8 cellular contexts compared by ENCODE assay signal in genomic region chr6:142387997-142388815, GRCh38.
DNase-seq lines count a peak whose midpoint lies in the region; ATAC-seq, FAIRE-seq and TF ChIP-seq lines count a peak whose summit lies in the region.

No MANE protein-coding gene starts in this region.

- DNase-seq in A549 (ENCODE audit: low read depth in 1 of 2, low spot score in 1 of 2) (peak in 1 of 2 experiments; percentile 55), RWPE1 (ENCODE audit: low spot score) (peak; percentile 44), fibroblast of mammary gland (ENCODE audit: low read depth) (peak; percentile 68), prostate gland (ENCODE audit: low spot score) (no peak), activated gamma-delta T cell treated with Interleukin-2 at 50 U/mL for 16 hours (no peak)

- ATAC-seq in A549: peak; percentile 78 to 86; a peak in 5 of 6 replicates
- peak; percentile 64 for ATAC-seq in HG03159 (IDR thresholded peaks at IDR 0.05; ENCODE audit: unreplicated experiment)
- ATAC-seq in GM19452 (IDR thresholded peaks at IDR 0.05; ENCODE audit: unreplicated experiment): no peak

- intact Hi-C loops in prostate gland (cut with DNase I): loop anchor here (5.0 kb wide), 1 partner anchor 241 kb away; the partner anchor contains the start of genes NMBR and VTA1

- CTCF ChIA-PET in A549 (lab: Yijun Ruan, JAX): interaction anchor here (0.6 to 3.4 kb wide), 20 partner anchors 9 to 241 kb away, joined by 3 to 22 read pairs (median 4); partner anchors contain the start of genes NMBR and VTA1
- CTCF ChIA-PET in RWPE1 (lab: Yijun Ruan, JAX): interaction anchor here (0.5 to 2.6 kb wide), 10 partner anchors 17 to 1192 kb away, joined by 3 to 12 read pairs (median 3); partner anchors contain the start of genes ADGRG6, NMBR and VTA1

- peak; percentile 49 for FAIRE-seq in A549 (lab: Jason Lieb, UNC)

- H3K9me3 ChIP-seq in A549 (no peaks in the 10 kb centered on the region), prostate gland (no peaks in the 10 kb centered on the region)

- TF ChIP-seq RAD21 in A549 (conservative IDR thresholded peaks at IDR 0.05 in 1 of 2, IDR thresholded peaks at IDR 0.05 in 1 of 2): peak; percentile 77 to 80

- H3K27me3 ChIP-seq in prostate gland (replicated peaks; ENCODE audit: insufficient read depth): no peaks in the 10 kb centered on the region

- 32% methylated on average over 4 of the region's 4 CpGs for WGBS in A549 (ENCODE audit: missing lambda C conversion rate)
- 26% methylated on average over 4 of the region's 4 CpGs for WGBS in prostate gland

- no peak for TF ChIP-seq EP300 in A549 (IDR thresholded peaks at IDR 0.05)

- no peaks in the 10 kb centered on the region for H3K36me3 ChIP-seq in prostate gland

- H3K4me3 ChIP-seq in A549 (no peak overlapping the region), fibroblast of mammary gland (ENCODE audit: control insufficient read depth, low read depth, low read length) (no peak overlapping the region), prostate gland (no peak overlapping the region)

- TF ChIP-seq CTCF in A549 (IDR thresholded peaks at IDR 0.05) (peak; percentile 65), GM12873 (IDR thresholded peaks at IDR 0.05; ENCODE audit: insufficient read depth, low read depth, low read length, missing control alignments) (peak; percentile 46), RWPE1 (conservative IDR thresholded peaks at IDR 0.05; ENCODE audit: low read depth) (peak; percentile 76), fibroblast of mammary gland (conservative IDR thresholded peaks at IDR 0.05; ENCODE audit: control insufficient read depth, insufficient read depth, low read depth, low read length) (peak; percentile 78), prostate gland (IDR thresholded peaks at IDR 0.05) (peak in 3 of 4 experiments; percentile 44 to 64 (median 57))

- peaks cover 60% of the 10 kb centered on the region for H3K4me1 ChIP-seq in A549
- no peaks in the 10 kb centered on the region for H3K4me1 ChIP-seq in prostate gland (replicated peaks)

- POLR2A ChIA-PET in A549 (lab: Yijun Ruan, JAX): no interaction called here
- POLR2A ChIA-PET in RWPE1 (lab: Yijun Ruan, JAX; ENCODE audit: low non-redundant PET): no interaction called here

- TF ChIP-seq POLR2A in A549 (IDR thresholded peaks at IDR 0.05; ENCODE audit: low read length): no peak
- no peak for TF ChIP-seq POLR2A in prostate gland (IDR thresholded peaks at IDR 0.05)

- H3K27ac ChIP-seq in A549 (peak overlapping the region; percentile 54 to 73), RWPE1 (no peak overlapping the region), prostate gland (no peak overlapping the region)

- peak overlapping the region; percentile 47 for H3K4me2 ChIP-seq in A549

TF ChIP-seq in A549, 52 proteins besides CTCF, POLR2A, EP300 and RAD21:
- no peak for TF ChIP-seq RNF2 (IDR thresholded peaks at IDR 0.05; ENCODE audit: borderline replicate concordance, low read depth)
- TF ChIP-seq CEBPB (IDR thresholded peaks at IDR 0.05): peak in 1 of 2 experiments; percentile 55; a peak in 3 of 4 replicates
- no peak for TF ChIP-seq NR3C1 (IDR thresholded peaks at IDR 0.05)
- peak; percentile 84 for TF ChIP-seq SMC3 (IDR thresholded peaks at IDR 0.05)
- TF ChIP-seq, protein P1, sequence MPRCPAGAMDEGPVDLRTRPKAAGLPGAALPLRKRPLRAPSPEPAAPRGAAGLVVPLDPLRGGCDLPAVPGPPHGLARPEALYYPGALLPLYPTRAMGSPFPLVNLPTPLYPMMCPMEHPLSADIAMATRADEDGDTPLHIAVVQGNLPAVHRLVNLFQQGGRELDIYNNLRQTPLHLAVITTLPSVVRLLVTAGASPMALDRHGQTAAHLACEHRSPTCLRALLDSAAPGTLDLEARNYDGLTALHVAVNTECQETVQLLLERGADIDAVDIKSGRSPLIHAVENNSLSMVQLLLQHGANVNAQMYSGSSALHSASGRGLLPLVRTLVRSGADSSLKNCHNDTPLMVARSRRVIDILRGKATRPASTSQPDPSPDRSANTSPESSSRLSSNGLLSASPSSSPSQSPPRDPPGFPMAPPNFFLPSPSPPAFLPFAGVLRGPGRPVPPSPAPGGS (IDR thresholded peaks at IDR 0.05): no peak
- TF ChIP-seq SREBF2 (IDR thresholded peaks at IDR 0.05): no peak
- TF ChIP-seq MAZ (IDR thresholded peaks at IDR 0.05; ENCODE audit: borderline replicate concordance, low read depth, low read length): no peak
- TF ChIP-seq CHD4 (IDR thresholded peaks at IDR 0.05; ENCODE audit: borderline replicate concordance): no peak

Comparison
In these comparisons a context has a peak if more than half of its experiments do, and no peak if none do; other contexts are left out.
1. DNase-seq: peak in RWPE1 (single experiment) and fibroblast of mammary gland (single experiment); none in prostate gland (single experiment) and activated gamma-delta T cell treated with Interleukin-2 at 50 U/mL for 16 hours (single experiment).
2. H3K27ac ChIP-seq: peak in A549 (2 of 2); none in RWPE1 (single experiment) and prostate gland (0 of 2).
3. Peak in every context shown above with its lines, with median percentiles within 50 percentile points of each other: CTCF ChIP-seq.